Comparison of ENCODE assay signal across 13 cellular contexts in genomic region chr1:67355745-67356424, GRCh38. TPM values are rescaled to one million over a fixed set of nuclear protein-coding genes. Genes with fewer than 3 reads are reported as not detected.
DNase-seq lines count a peak whose midpoint lies in the region; ATAC-seq, FAIRE-seq and TF ChIP-seq lines count a peak whose summit lies in the region.
"Had no signal": no experiment of that assay in that cellular context is flagged by ENCODE, and none has a peak within 500 bp of the region (broad histone marks: within the 10 kb centered on the region; RNA-seq: fewer than 3 reads in every experiment).

No MANE protein-coding gene starts in this region.

- no peaks in the 10 kb centered on the region for H3K4me1 ChIP-seq in BE2C
- H3K4me1 ChIP-seq in IMR-90 (ENCODE audit: control insufficient read depth, insufficient read depth, low read length) = peaks cover 4% of the 10 kb centered on the region; the same call in 1 of the 2 replicates
- peaks cover 6% of the 10 kb centered on the region for H3K4me1 ChIP-seq in astrocyte (ENCODE audit: insufficient read depth, low read length)

- H3K4me2 ChIP-seq in IMR-90 (ENCODE audit: low read depth, low read length) (no peak overlapping the region), astrocyte (ENCODE audit: low read length) (peak overlapping the region; percentile 25)
- H3K4me2 ChIP-seq: KMS-11 had no signal

- no peak for FAIRE-seq in astrocyte (lab: Jason Lieb, UNC)
- FAIRE-seq: GM19239 had no signal

- WGBS in IMR-90 (ENCODE audit: extremely low coverage in 2 of 2, insufficient read length in 1 of 2), 2 experiments = no CpG with 5 or more reads among the region's 3 CpGs

- no peak overlapping the region for H3K18ac ChIP-seq in IMR-90 (ENCODE audit: low read depth, low read length)

- H3K27ac Mint-ChIP-seq in astrocyte (ENCODE audit: unreplicated experiment) (no peak overlapping the region), immature natural killer cell (peak overlapping the region in 1 of 6 donors; percentile 28)
- H3K27ac Mint-ChIP-seq: dendritic cell treated with granulocyte-macrophage colony-stimulating factor and Interleukin-4, amounts not matched to agents 40 ng/mL and 50 ng/mL, for 4 days; H9 had no signal

- H3K4me3 Mint-ChIP-seq in astrocyte (ENCODE audit: unreplicated experiment) (no peak overlapping the region), immature natural killer cell (no peak overlapping the region)
- H3K4me3 Mint-ChIP-seq: dendritic cell treated with granulocyte-macrophage colony-stimulating factor and Interleukin-4, amounts not matched to agents 40 ng/mL and 50 ng/mL, for 4 days; H9 had no signal

- no peak for TF ChIP-seq POLR2A in IMR-90 (IDR thresholded peaks at IDR 0.05; ENCODE audit: low read depth, low read length)

- H3K9ac ChIP-seq in IMR-90 (ENCODE audit: low read depth, low read length) (no peak overlapping the region), astrocyte (ENCODE audit: low read length) (no peak overlapping the region)
- H3K9ac ChIP-seq: KMS-11 had no signal

- CTCF ChIA-PET in IMR-90 (lab: Yijun Ruan, JAX) = interaction anchor here (1.1 to 1.8 kb wide), 2 partner anchors 8 to 52 kb away, joined by 3 to 8 read pairs; no protein-coding TSS in a partner anchor

- TF ChIP-seq CTCF in BE2C (IDR thresholded peaks at IDR 0.05; ENCODE audit: low read depth, low read length) (no peak), IMR-90 (conservative IDR thresholded peaks at IDR 0.05; ENCODE audit: low read depth, low read length) (no peak), astrocyte (IDR thresholded peaks at IDR 0.05; ENCODE audit: insufficient read depth, low read depth, low read length) (no peak)

- intact Hi-C loops in IMR-90 (cut with micrococcal nuclease) = no loop called here

- no peak overlapping the region for H4K91ac ChIP-seq in IMR-90 (ENCODE audit: insufficient read depth, low read depth, low read length)

- H4K20me1 ChIP-seq in IMR-90 (ENCODE audit: insufficient read depth, low read length) (no peaks in the 10 kb centered on the region), astrocyte (ENCODE audit: insufficient read depth, low read length) (no peaks in the 10 kb centered on the region)

- no peak overlapping the region for H4K8ac ChIP-seq in IMR-90 (ENCODE audit: low read depth in 2 of 2, low read length in 2 of 2)

- H3K36me3 ChIP-seq in BE2C = no peaks in the 10 kb centered on the region
- no peaks in the 10 kb centered on the region for H3K36me3 ChIP-seq in IMR-90 (ENCODE audit: control insufficient read depth, insufficient read depth, low read length)
- H3K36me3 ChIP-seq in astrocyte (ENCODE audit: insufficient read depth, low read length) = no peaks in the 10 kb centered on the region

- no peak overlapping the region for H2BK15ac ChIP-seq in IMR-90 (ENCODE audit: low read depth, low read length)

- no peak overlapping the region for H2BK20ac ChIP-seq in IMR-90 (ENCODE audit: low read depth, low read length)

- H2AFZ ChIP-seq in IMR-90 (replicated peaks; ENCODE audit: low read length, poor library complexity) = no peak overlapping the region
- no peak overlapping the region for H2AFZ ChIP-seq in astrocyte (ENCODE audit: low read depth, low read length)

- no peaks in the 10 kb centered on the region for H3K79me2 ChIP-seq in astrocyte (ENCODE audit: insufficient read depth, low read length)

- H3K27ac ChIP-seq in IMR-90 (ENCODE audit: insufficient read depth, low read length) = no peak overlapping the region
- peak overlapping the region; percentile 40 for H3K27ac ChIP-seq in astrocyte (ENCODE audit: low read depth, low read length)
- H3K27ac ChIP-seq: KMS-11 had no signal

- no peak overlapping the region; the same call in 1 of the 2 replicates for H4K5ac ChIP-seq in IMR-90 (ENCODE audit: low read depth, low read length)

- dilution Hi-C loops in IMR-90 (cut with HindIII; ENCODE audit: low sequenced_read_pairs, unreplicated experiment) = no loop called here

- H3K9me1 ChIP-seq in IMR-90 (ENCODE audit: insufficient read depth, low read length) = 0 out of 2 replicates have a peak, but pooled peaks cover 3% of the 10 kb centered on the region

- no TSS peak for BruUV-seq in IMR-90 (replicated peaks; lab: Mats Ljungman, UMichigan)

- in situ Hi-C loops in IMR-90 (cut with MboI; ENCODE audit: low sequenced_read_pairs) = no loop called here

- no peak overlapping the region for H2BK5ac ChIP-seq in IMR-90 (ENCODE audit: low read depth, low read length, poor library complexity, severe bottlenecking)

- POLR2A ChIA-PET in IMR-90 (lab: Charles Lee; ENCODE audit: unreplicated experiment) = interaction anchor here (0.5 kb wide), 1 partner anchor 263 kb away, joined by 3 read pairs; no protein-coding TSS in a partner anchor

- ATAC-seq in IMR-90 (ENCODE audit: low read depth) = peak; percentile 69
- no peak for ATAC-seq in HG02642 (IDR thresholded peaks at IDR 0.05; ENCODE audit: poor library complexity, unreplicated experiment)

- H3K9me3 ChIP-seq in BE2C = no peaks in the 10 kb centered on the region
- H3K9me3 ChIP-seq in IMR-90 (ENCODE audit: control insufficient read depth, insufficient read depth, low read length) = no peaks in the 10 kb centered on the region
- no peaks in the 10 kb centered on the region for H3K9me3 ChIP-seq in astrocyte (ENCODE audit: insufficient read depth, low read depth, low read length)

- H3K23ac ChIP-seq in IMR-90 (ENCODE audit: low read depth, low read length) = no peak overlapping the region

- H3K9me3 Mint-ChIP-seq in astrocyte (ENCODE audit: unreplicated experiment) (no peaks in the 10 kb centered on the region), immature natural killer cell (no peaks in the 10 kb centered on the region)
- H3K9me3 Mint-ChIP-seq: dendritic cell treated with granulocyte-macrophage colony-stimulating factor and Interleukin-4, amounts not matched to agents 40 ng/mL and 50 ng/mL, for 4 days; H9 had no signal

- H3K36me3 Mint-ChIP-seq in astrocyte (ENCODE audit: low read depth, unreplicated experiment) = no peaks in the 10 kb centered on the region
- peaks cover 10 to 31% (median 22%) of the 10 kb centered on the region in 3 donors for H3K36me3 Mint-ChIP-seq in immature natural killer cell

- H3K14ac ChIP-seq in IMR-90 (replicated peaks; ENCODE audit: low read depth, low read length) = no peak overlapping the region

- no peak overlapping the region for H2AK5ac ChIP-seq in IMR-90 (ENCODE audit: low read depth, low read length)

- no peaks in the 10 kb centered on the region for H3K79me1 ChIP-seq in IMR-90 (ENCODE audit: low read depth in 1 of 2, low read length in 2 of 2)

- DNase-seq in BE2C = peak; percentile 12
- DNase-seq in IMR-90 = peak; percentile 71
- DNase-seq in astrocyte (ENCODE audit: low read depth) = peak; percentile 90
- peak; percentile 36 for DNase-seq in glomerular visceral epithelial cell (ENCODE audit: extremely low spot score)
- DNase-seq in immature natural killer cell = no peak
- DNase-seq in cerebellum (ENCODE audit: low spot score) = no peak
- no peak for DNase-seq in NCI-H2196 (lab: John Stamatoyannopoulos, UW; ENCODE audit: unreplicated experiment)
- DNase-seq: H9; stimulated activated CD8-positive, alpha-beta memory T cell treated with anti-CD3 and anti-CD28 coated beads, Interleukin-4, amount 100 ng/mL, for 48 hours had no signal

- H3K27me3 ChIP-seq in BE2C (no peaks in the 10 kb centered on the region), IMR-90 (ENCODE audit: control insufficient read depth, insufficient read depth, low read length) (no peaks in the 10 kb centered on the region), astrocyte (ENCODE audit: insufficient read depth, low read length) (no peaks in the 10 kb centered on the region)

- H3K56ac ChIP-seq in IMR-90 (ENCODE audit: extremely low read depth, insufficient read depth, low read length) = no peak overlapping the region

- H3K27me3 Mint-ChIP-seq in astrocyte (ENCODE audit: low read depth, unreplicated experiment) (no peaks in the 10 kb centered on the region), immature natural killer cell (ENCODE audit: low read depth in 3 of 3) (peaks cover 0 to 8% (median 0%) of the 10 kb centered on the region in 3 donors)
- H3K27me3 Mint-ChIP-seq: dendritic cell treated with granulocyte-macrophage colony-stimulating factor and Interleukin-4, amounts not matched to agents 40 ng/mL and 50 ng/mL, for 4 days had no signal

- H2AK9ac ChIP-seq in IMR-90 (replicated peaks; ENCODE audit: low read depth, low read length, poor library complexity) = no peak overlapping the region

- no peak overlapping the region for H3K4ac ChIP-seq in IMR-90 (ENCODE audit: low read depth, low read length)

- H3K4me3 ChIP-seq in BE2C (ENCODE audit: low read depth, low read length) (no peak overlapping the region), IMR-90 (ENCODE audit: insufficient read depth, low read depth, low read length) (no peak overlapping the region), astrocyte (ENCODE audit: insufficient read depth, low read depth, low read length) (no peak overlapping the region)

- H3K4me1 Mint-ChIP-seq in astrocyte (ENCODE audit: low read depth, unreplicated experiment) (peaks cover 4% of the 10 kb centered on the region), immature natural killer cell (peaks cover 11 to 32% of the 10 kb centered on the region in 2 donors)

- TF ChIP-seq RAD21 in IMR-90 (IDR thresholded peaks at IDR 0.05; ENCODE audit: low read length) = no peak

- no peak overlapping the region for H2BK120ac ChIP-seq in IMR-90 (ENCODE audit: low read depth, low read length)

TF ChIP-seq in IMR-90, 13 proteins besides CTCF, POLR2A, EP300 and RAD21 (continues in another document):
- TF ChIP-seq RFX5 (IDR thresholded peaks at IDR 0.05; ENCODE audit: low read depth, low read length) (no peak), MAZ (IDR thresholded peaks at IDR 0.05; ENCODE audit: borderline replicate concordance, low read depth, low read length) (no peak), MAFK (IDR thresholded peaks at IDR 0.05; ENCODE audit: low read depth, low read length) (no peak), ELK1 (IDR thresholded peaks at IDR 0.05; ENCODE audit: borderline replicate concordance, low read depth, low read length) (no peak)

RNA-seq across cellular contexts. Expression of gene IL12RB2, which starts 48.2 kb away (rescaled TPM):
- polyA plus RNA-seq in BE2C (2012; ENCODE audit: insufficient read depth, insufficient read length, low read depth) = 0.25 TPM
- total RNA-seq in IMR-90 (2012; rRNA removed) (not detected in 2 replicates), astrocyte (0.11 TPM in 1 of 2 replicates, not detected in the other), cerebellum (1.3 TPM)
- polyA plus RNA-seq in IMR-90 (2012; rRNA removed) (not detected in 2 replicates), immature natural killer cell (10 to 100 TPM; 33.3 to 68.1 (median 40.5) TPM)
- not detected in 2 replicates for polyA plus RNA-seq in IMR-90 (2012; cell fraction: cytosol; rRNA removed)
- not detected in 2 replicates for polyA plus RNA-seq in IMR-90 (2012; cell fraction: nucleus; rRNA removed; ENCODE audit: low replicate concordance)

Comparison
In these comparisons a context has a peak if more than half of its experiments do, and no peak if none do; other contexts are left out.
1. DNase-seq: peak in BE2C (single experiment), IMR-90 (single experiment), astrocyte (single experiment) and glomerular visceral epithelial cell (single experiment); none in immature natural killer cell (0 of 3), cerebellum (single experiment) and NCI-H2196 (single experiment).